In genomic region chr11:33674035-33674814, GRCh38 we compare ENCODE assay signal across 27 cellular contexts. TPM values are rescaled to one million over a fixed set of nuclear protein-coding genes. Genes with fewer than 3 reads are reported as not detected.
A peak's percentile ranks its signal among the peaks of the same experiment; 100 is the strongest.
DNase-seq lines count a peak whose midpoint lies in the region; ATAC-seq and TF ChIP-seq lines count a peak whose summit lies in the region.
"Had no signal": no experiment of that assay in that cellular context is flagged by ENCODE, and none has a peak within 500 bp of the region (broad histone marks: within the 10 kb centered on the region; RNA-seq: fewer than 3 reads in every experiment).

No MANE protein-coding gene starts in this region.

- no peaks in the 10 kb centered on the region for H3K27me3 ChIP-seq in brain microvascular endothelial cell (replicated peaks)
- H3K27me3 ChIP-seq: esophagus muscularis mucosa, heart right ventricle had no signal

- H3K9me3 Mint-ChIP-seq in activated CD8-positive, alpha-beta memory T cell treated with anti-CD3 and anti-CD28 coated beads, Interleukin-2, amount 10 ng/mL, durations not matched to agents 7 days and 5 days (ENCODE audit: low read depth) = no peaks in the 10 kb centered on the region
- H3K9me3 Mint-ChIP-seq: activated naive CD8-positive, alpha-beta T cell treated with anti-CD3 and anti-CD28 coated beads, Interleukin-2, amount 50 U/mL, for 24 hours had no signal

- no peak overlapping the region for H3K4me3 ChIP-seq in brain microvascular endothelial cell (ENCODE audit: low read depth, low read length)
- H3K4me3 ChIP-seq: esophagus muscularis mucosa, heart right ventricle, lung had no signal

- no peak overlapping the region for H3K27ac ChIP-seq in brain microvascular endothelial cell
- H3K27ac ChIP-seq: 22Rv1, esophagus muscularis mucosa, heart right ventricle, parathyroid adenoma had no signal

- peak; percentile 35 for DNase-seq in activated CD8-positive, alpha-beta memory T cell treated with anti-CD3 and anti-CD28 coated beads for 24 hours
- DNase-seq in activated CD8-positive, alpha-beta memory T cell treated with anti-CD3 and anti-CD28 coated beads, Interleukin-2, amount 10 ng/mL, durations not matched to agents 7 days and 5 days = no peak
- DNase-seq in brain microvascular endothelial cell (peak; percentile 63), islet precursor cell (peak; percentile 84), T-helper 2 cell (no peak), hippocampal formation (lab: John Stamatoyannopoulos, UW) (no peak)
- no peak for DNase-seq in stimulated activated CD4-positive, alpha-beta T cell treated with anti-CD3 and anti-CD28 coated beads, Interleukin-2, amount 100 ng/mL, for 48 hours
- DNase-seq: activated CD4-positive, alpha-beta T cell treated with anti-CD3 and anti-CD28 coated beads for 36 hours; activated naive CD8-positive, alpha-beta T cell treated with anti-CD3 and anti-CD28 coated beads, Interleukin-2, amount 50 U/mL, for 24 hours; DMS 273 treated with DMSO at 0.1 percent for 48 hours; effector CD4-positive, alpha-beta T cell; GDM1; heart right ventricle; NCI-H187 treated with DMSO at 0.1 percent for 48 hours; NCI-H446 treated with DMSO at 0.1 percent for 48 hours; RPMI8226; stimulated activated CD4-positive, alpha-beta T cell treated with anti-CD3 and anti-CD28 coated beads, Interleukin-2, amount 100 ng/mL, for 24 hours had no signal

- peaks cover 34% of the 10 kb centered on the region for H3K27me3 Mint-ChIP-seq in activated CD8-positive, alpha-beta memory T cell treated with anti-CD3 and anti-CD28 coated beads, Interleukin-2, amount 10 ng/mL, durations not matched to agents 7 days and 5 days

- CTCF ChIA-PET in activated CD8-positive, alpha-beta memory T cell treated with anti-CD3 and anti-CD28 coated beads, Interleukin-2, amount 10 ng/mL, durations not matched to agents 7 days and 5 days (lab: Charles Lee) = no interaction called here

- in situ Hi-C loops in brain microvascular endothelial cell (cut with HindIII; ENCODE audit: low pct_ligation_motif_present, low sequenced_read_pairs) = loop anchor here (25.0 kb wide), 1 partner anchor 312 kb away; no protein-coding TSS in a partner anchor

- no peak overlapping the region for H3K27ac Mint-ChIP-seq in activated CD8-positive, alpha-beta memory T cell treated with anti-CD3 and anti-CD28 coated beads, Interleukin-2, amount 10 ng/mL, durations not matched to agents 7 days and 5 days
- H3K27ac Mint-ChIP-seq: activated CD4-positive, alpha-beta T cell treated with anti-CD3 and anti-CD28 coated beads for 36 hours; activated naive CD8-positive, alpha-beta T cell treated with anti-CD3 and anti-CD28 coated beads, Interleukin-2, amount 50 U/mL, for 24 hours; activated T-helper 2 cell treated with anti-CD3 and anti-CD28 coated beads, Interferon-gamma antibody, Interleukin-2, Interleukin-4, amounts not matched to agents 10 μg/mL and 5 μg/mL and 100 μg/mL, durations not matched to agents 14 hours and 24 hours and 36 hours; CD14-positive monocyte; stimulated activated naive CD8-positive, alpha-beta T cell treated with anti-CD3 and anti-CD28 coated beads, Interleukin-15, Interleukin-2, amounts not matched to agents 100 ng/mL and 50 ng/mL, for 24 hours; type B pancreatic cell had no signal

- no peaks in the 10 kb centered on the region for H3K36me3 Mint-ChIP-seq in activated CD8-positive, alpha-beta memory T cell treated with anti-CD3 and anti-CD28 coated beads, Interleukin-2, amount 10 ng/mL, durations not matched to agents 7 days and 5 days
- H3K36me3 Mint-ChIP-seq: CD14-positive monocyte, type B pancreatic cell had no signal

- H3K36me3 ChIP-seq in brain microvascular endothelial cell (replicated peaks) = no peaks in the 10 kb centered on the region
- H3K36me3 ChIP-seq: esophagus muscularis mucosa, heart right ventricle had no signal

- ATAC-seq in activated CD8-positive, alpha-beta memory T cell treated with anti-CD3 and anti-CD28 coated beads, Interleukin-2, amount 10 ng/mL, durations not matched to agents 7 days and 5 days = no peak
- no peak for ATAC-seq in HG03460 (IDR thresholded peaks at IDR 0.05; ENCODE audit: unreplicated experiment)
- ATAC-seq: activated CD4-positive, alpha-beta T cell treated with anti-CD3 and anti-CD28 coated beads for 36 hours; activated naive CD8-positive, alpha-beta T cell treated with anti-CD3 and anti-CD28 coated beads, Interleukin-2, amount 50 U/mL, for 24 hours; SK-N-SH treated with all-trans-retinoic acid at 6 μM for 48 hours had no signal

- no peak overlapping the region for H3K4me3 Mint-ChIP-seq in activated CD8-positive, alpha-beta memory T cell treated with anti-CD3 and anti-CD28 coated beads, Interleukin-2, amount 10 ng/mL, durations not matched to agents 7 days and 5 days
- H3K4me3 Mint-ChIP-seq: activated CD4-positive, alpha-beta T cell treated with anti-CD3 and anti-CD28 coated beads for 36 hours; activated naive CD8-positive, alpha-beta T cell treated with anti-CD3 and anti-CD28 coated beads, Interleukin-2, amount 50 U/mL, for 24 hours; CD14-positive monocyte; stimulated activated naive CD8-positive, alpha-beta T cell treated with anti-CD3 and anti-CD28 coated beads, Interleukin-15, Interleukin-2, amounts not matched to agents 100 ng/mL and 50 ng/mL, for 24 hours; type B pancreatic cell had no signal

- TF ChIP-seq CTCF in brain microvascular endothelial cell (IDR thresholded peaks at IDR 0.05; ENCODE audit: low read depth, low read length, missing control alignments) = no peak

- H3K4me1 Mint-ChIP-seq in activated CD8-positive, alpha-beta memory T cell treated with anti-CD3 and anti-CD28 coated beads, Interleukin-2, amount 10 ng/mL, durations not matched to agents 7 days and 5 days = peaks cover 19% of the 10 kb centered on the region
- H3K4me1 Mint-ChIP-seq: activated CD4-positive, alpha-beta T cell treated with anti-CD3 and anti-CD28 coated beads for 36 hours; activated naive CD8-positive, alpha-beta T cell treated with anti-CD3 and anti-CD28 coated beads, Interleukin-2, amount 50 U/mL, for 24 hours; CD14-positive monocyte had no signal

RNA-seq across cellular contexts. Expression of gene C11orf91, which starts 26.4 kb away (rescaled TPM):
- total RNA-seq in activated CD8-positive, alpha-beta memory T cell treated with anti-CD3 and anti-CD28 coated beads, Interleukin-2, amount 10 ng/mL, durations not matched to agents 7 days and 5 days = not detected
- total RNA-seq: activated CD4-positive, alpha-beta T cell treated with anti-CD3 and anti-CD28 coated beads for 36 hours; activated T-helper 2 cell treated with anti-CD3 and anti-CD28 coated beads, Interferon-gamma antibody, Interleukin-2, Interleukin-4, amounts not matched to agents 10 μg/mL and 5 μg/mL and 100 μg/mL, durations not matched to agents 14 hours and 24 hours and 36 hours; esophagus muscularis mucosa had no signal

Comparison
In these comparisons a context has a peak if more than half of its experiments do, and no peak if none do; other contexts are left out.
1. DNase-seq: peak in activated CD8-positive, alpha-beta memory T cell treated with anti-CD3 and anti-CD28 coated beads for 24 hours (single experiment), brain microvascular endothelial cell (single experiment) and islet precursor cell (single experiment); none in activated CD8-positive, alpha-beta memory T cell treated with anti-CD3 and anti-CD28 coated beads, Interleukin-2, amount 10 ng/mL, durations not matched to agents 7 days and 5 days (single experiment), T-helper 2 cell (0 of 5), hippocampal formation (0 of 2) and stimulated activated CD4-positive, alpha-beta T cell treated with anti-CD3 and anti-CD28 coated beads, Interleukin-2, amount 100 ng/mL, for 48 hours (0 of 2).